2 cellular contexts compared by ENCODE assay signal in genomic region chr13:84605927-84606326, GRCh38.
TF ChIP-seq lines count a peak whose summit lies in the region.

No MANE protein-coding gene starts in this region.

TF ChIP-seq in GM23338, 12 proteins besides CTCF, POLR2A, EP300 and RAD21 (continued from another document):
- TF ChIP-seq, protein P1, sequence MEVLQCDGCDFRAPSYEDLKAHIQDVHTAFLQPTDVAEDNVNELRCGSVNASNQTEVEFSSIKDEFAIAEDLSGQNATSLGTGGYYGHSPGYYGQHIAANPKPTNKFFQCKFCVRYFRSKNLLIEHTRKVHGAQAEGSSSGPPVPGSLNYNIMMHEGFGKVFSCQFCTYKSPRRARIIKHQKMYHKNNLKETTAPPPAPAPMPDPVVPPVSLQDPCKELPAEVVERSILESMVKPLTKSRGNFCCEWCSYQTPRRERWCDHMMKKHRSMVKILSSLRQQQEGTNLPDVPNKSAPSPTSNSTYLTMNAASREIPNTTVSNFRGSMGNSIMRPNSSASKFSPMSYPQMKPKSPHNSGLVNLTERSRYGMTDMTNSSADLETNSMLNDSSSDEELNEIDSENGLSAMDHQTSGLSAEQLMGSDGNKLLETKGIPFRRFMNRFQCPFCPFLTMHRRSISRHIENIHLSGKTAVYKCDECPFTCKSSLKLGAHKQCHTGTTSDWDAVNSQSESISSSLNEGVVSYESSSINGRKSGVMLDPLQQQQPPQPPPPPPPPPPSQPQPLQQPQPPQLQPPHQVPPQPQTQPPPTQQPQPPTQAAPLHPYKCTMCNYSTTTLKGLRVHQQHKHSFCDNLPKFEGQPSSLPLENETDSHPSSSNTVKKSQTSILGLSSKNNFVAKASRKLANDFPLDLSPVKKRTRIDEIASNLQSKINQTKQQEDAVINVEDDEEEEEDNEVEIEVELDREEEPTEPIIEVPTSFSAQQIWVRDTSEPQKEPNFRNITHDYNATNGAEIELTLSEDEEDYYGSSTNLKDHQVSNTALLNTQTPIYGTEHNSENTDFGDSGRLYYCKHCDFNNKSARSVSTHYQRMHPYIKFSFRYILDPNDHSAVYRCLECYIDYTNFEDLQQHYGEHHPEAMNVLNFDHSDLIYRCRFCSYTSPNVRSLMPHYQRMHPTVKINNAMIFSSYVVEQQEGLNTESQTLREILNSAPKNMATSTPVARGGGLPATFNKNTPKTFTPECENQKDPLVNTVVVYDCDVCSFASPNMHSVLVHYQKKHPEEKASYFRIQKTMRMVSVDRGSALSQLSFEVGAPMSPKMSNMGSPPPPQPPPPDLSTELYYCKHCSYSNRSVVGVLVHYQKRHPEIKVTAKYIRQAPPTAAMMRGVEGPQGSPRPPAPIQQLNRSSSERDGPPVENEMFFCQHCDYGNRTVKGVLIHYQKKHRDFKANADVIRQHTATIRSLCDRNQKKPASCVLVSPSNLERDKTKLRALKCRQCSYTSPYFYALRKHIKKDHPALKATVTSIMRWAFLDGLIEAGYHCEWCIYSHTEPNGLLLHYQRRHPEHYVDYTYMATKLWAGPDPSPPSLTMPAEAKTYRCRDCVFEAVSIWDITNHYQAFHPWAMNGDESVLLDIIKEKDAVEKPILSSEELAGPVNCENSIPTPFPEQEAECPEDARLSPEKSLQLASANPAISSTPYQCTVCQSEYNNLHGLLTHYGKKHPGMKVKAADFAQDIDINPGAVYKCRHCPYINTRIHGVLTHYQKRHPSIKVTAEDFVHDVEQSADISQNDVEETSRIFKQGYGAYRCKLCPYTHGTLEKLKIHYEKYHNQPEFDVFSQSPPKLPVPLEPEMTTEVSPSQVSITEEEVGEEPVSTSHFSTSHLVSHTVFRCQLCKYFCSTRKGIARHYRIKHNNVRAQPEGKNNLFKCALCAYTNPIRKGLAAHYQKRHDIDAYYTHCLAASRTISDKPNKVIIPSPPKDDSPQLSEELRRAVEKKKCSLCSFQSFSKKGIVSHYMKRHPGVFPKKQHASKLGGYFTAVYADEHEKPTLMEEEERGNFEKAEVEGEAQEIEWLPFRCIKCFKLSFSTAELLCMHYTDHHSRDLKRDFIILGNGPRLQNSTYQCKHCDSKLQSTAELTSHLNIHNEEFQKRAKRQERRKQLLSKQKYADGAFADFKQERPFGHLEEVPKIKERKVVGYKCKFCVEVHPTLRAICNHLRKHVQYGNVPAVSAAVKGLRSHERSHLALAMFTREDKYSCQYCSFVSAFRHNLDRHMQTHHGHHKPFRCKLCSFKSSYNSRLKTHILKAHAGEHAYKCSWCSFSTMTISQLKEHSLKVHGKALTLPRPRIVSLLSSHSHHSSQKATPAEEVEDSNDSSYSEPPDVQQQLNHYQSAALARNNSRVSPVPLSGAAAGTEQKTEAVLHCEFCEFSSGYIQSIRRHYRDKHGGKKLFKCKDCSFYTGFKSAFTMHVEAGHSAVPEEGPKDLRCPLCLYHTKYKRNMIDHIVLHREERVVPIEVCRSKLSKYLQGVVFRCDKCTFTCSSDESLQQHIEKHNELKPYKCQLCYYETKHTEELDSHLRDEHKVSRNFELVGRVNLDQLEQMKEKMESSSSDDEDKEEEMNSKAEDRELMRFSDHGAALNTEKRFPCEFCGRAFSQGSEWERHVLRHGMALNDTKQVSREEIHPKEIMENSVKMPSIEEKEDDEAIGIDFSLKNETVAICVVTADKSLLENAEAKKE (CRISPR knock-in tag; IDR thresholded peaks at IDR 0.05): peak; percentile 11; the same call in 1 of the 2 replicates
- TF ChIP-seq, protein P2, sequence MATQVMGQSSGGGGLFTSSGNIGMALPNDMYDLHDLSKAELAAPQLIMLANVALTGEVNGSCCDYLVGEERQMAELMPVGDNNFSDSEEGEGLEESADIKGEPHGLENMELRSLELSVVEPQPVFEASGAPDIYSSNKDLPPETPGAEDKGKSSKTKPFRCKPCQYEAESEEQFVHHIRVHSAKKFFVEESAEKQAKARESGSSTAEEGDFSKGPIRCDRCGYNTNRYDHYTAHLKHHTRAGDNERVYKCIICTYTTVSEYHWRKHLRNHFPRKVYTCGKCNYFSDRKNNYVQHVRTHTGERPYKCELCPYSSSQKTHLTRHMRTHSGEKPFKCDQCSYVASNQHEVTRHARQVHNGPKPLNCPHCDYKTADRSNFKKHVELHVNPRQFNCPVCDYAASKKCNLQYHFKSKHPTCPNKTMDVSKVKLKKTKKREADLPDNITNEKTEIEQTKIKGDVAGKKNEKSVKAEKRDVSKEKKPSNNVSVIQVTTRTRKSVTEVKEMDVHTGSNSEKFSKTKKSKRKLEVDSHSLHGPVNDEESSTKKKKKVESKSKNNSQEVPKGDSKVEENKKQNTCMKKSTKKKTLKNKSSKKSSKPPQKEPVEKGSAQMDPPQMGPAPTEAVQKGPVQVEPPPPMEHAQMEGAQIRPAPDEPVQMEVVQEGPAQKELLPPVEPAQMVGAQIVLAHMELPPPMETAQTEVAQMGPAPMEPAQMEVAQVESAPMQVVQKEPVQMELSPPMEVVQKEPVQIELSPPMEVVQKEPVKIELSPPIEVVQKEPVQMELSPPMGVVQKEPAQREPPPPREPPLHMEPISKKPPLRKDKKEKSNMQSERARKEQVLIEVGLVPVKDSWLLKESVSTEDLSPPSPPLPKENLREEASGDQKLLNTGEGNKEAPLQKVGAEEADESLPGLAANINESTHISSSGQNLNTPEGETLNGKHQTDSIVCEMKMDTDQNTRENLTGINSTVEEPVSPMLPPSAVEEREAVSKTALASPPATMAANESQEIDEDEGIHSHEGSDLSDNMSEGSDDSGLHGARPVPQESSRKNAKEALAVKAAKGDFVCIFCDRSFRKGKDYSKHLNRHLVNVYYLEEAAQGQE (IDR thresholded peaks at IDR 0.05; ENCODE audit: unreplicated experiment): no peak
- TF ChIP-seq ETS1 (IDR thresholded peaks at IDR 0.05): no peak

TF ChIP-seq in GM12878, 131 proteins besides CTCF, POLR2A, EP300 and RAD21 (continued from another document):
- TF ChIP-seq CUX1 (IDR thresholded peaks at IDR 0.05; ENCODE audit: insufficient replicate concordance, low read depth, low read length): no peak
- TF ChIP-seq, protein P3, sequence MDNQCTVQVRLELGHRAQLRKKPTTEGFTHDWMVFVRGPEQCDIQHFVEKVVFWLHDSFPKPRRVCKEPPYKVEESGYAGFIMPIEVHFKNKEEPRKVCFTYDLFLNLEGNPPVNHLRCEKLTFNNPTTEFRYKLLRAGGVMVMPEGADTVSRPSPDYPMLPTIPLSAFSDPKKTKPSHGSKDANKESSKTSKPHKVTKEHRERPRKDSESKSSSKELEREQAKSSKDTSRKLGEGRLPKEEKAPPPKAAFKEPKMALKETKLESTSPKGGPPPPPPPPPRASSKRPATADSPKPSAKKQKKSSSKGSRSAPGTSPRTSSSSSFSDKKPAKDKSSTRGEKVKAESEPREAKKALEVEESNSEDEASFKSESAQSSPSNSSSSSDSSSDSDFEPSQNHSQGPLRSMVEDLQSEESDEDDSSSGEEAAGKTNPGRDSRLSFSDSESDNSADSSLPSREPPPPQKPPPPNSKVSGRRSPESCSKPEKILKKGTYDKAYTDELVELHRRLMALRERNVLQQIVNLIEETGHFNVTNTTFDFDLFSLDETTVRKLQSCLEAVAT (IDR thresholded peaks at IDR 0.05): no peak
- TF ChIP-seq SPI1 (IDR thresholded peaks at IDR 0.05; ENCODE audit: borderline replicate concordance, insufficient read depth, low read depth, low read length): no peak
- TF ChIP-seq FOXM1 (IDR thresholded peaks at IDR 0.05; ENCODE audit: low read depth, low read length): no peak
- TF ChIP-seq TCF3 (IDR thresholded peaks at IDR 0.05; ENCODE audit: borderline replicate concordance, insufficient read depth, low read depth, low read length): no peak
- TF ChIP-seq, protein P4, sequence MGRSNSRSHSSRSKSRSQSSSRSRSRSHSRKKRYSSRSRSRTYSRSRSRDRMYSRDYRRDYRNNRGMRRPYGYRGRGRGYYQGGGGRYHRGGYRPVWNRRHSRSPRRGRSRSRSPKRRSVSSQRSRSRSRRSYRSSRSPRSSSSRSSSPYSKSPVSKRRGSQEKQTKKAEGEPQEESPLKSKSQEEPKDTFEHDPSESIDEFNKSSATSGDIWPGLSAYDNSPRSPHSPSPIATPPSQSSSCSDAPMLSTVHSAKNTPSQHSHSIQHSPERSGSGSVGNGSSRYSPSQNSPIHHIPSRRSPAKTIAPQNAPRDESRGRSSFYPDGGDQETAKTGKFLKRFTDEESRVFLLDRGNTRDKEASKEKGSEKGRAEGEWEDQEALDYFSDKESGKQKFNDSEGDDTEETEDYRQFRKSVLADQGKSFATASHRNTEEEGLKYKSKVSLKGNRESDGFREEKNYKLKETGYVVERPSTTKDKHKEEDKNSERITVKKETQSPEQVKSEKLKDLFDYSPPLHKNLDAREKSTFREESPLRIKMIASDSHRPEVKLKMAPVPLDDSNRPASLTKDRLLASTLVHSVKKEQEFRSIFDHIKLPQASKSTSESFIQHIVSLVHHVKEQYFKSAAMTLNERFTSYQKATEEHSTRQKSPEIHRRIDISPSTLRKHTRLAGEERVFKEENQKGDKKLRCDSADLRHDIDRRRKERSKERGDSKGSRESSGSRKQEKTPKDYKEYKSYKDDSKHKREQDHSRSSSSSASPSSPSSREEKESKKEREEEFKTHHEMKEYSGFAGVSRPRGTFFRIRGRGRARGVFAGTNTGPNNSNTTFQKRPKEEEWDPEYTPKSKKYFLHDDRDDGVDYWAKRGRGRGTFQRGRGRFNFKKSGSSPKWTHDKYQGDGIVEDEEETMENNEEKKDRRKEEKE (IDR thresholded peaks at IDR 0.05): no peak
